Comparison of ENCODE assay signal across 21 cellular contexts in genomic region chr21:45370575-45370974, GRCh38. TPM values are rescaled to one million over a fixed set of nuclear protein-coding genes. Genes with fewer than 3 reads are reported as not detected.
DNase-seq lines count a peak whose midpoint lies in the region; ATAC-seq and TF ChIP-seq lines count a peak whose summit lies in the region.
"Had no signal": no experiment of that assay in that cellular context is flagged by ENCODE, and none has a peak within 500 bp of the region (broad histone marks: within the 10 kb centered on the region; RNA-seq: fewer than 3 reads in every experiment).

No MANE protein-coding gene starts in this region.

- H3K27me3 ChIP-seq in Caco-2 (replicated peaks; ENCODE audit: control insufficient read depth, insufficient read depth, low read length): no peaks in the 10 kb centered on the region
- H3K27me3 ChIP-seq: SJCRH30 had no signal

- peak overlapping the region; percentile 59 for H3K27ac Mint-ChIP-seq in activated naive CD4-positive, alpha-beta T cell treated with anti-CD3 and anti-CD28 coated beads, Interleukin-2, amount 50 U/mL, for 24 hours
- H3K27ac Mint-ChIP-seq in activated naive CD4-positive, alpha-beta T cell treated with anti-CD3 and anti-CD28 coated beads, Interleukin-2, amount 10 ng/mL, durations not matched to agents 7 days and 5 days: no peak overlapping the region
- H3K27ac Mint-ChIP-seq in Caco-2 (ENCODE audit: unreplicated experiment): peak overlapping the region; percentile 3
- H3K27ac Mint-ChIP-seq in stimulated activated effector memory CD8-positive, alpha-beta T cell treated with anti-CD3 and anti-CD28 coated beads, Interleukin-12 subunit alpha, Interleukin-12 subunit beta, amount 100 ng/mL, for 72 hours: no peak overlapping the region
- H3K27ac Mint-ChIP-seq: GM23338 had no signal

- peaks cover 26% of the 10 kb centered on the region for H3K4me1 Mint-ChIP-seq in activated naive CD4-positive, alpha-beta T cell treated with anti-CD3 and anti-CD28 coated beads, Interleukin-2, amount 50 U/mL, for 24 hours
- peaks cover 6% of the 10 kb centered on the region for H3K4me1 Mint-ChIP-seq in activated naive CD4-positive, alpha-beta T cell treated with anti-CD3 and anti-CD28 coated beads, Interleukin-2, amount 10 ng/mL, durations not matched to agents 7 days and 5 days
- H3K4me1 Mint-ChIP-seq in Caco-2 (ENCODE audit: low read depth, unreplicated experiment): peaks cover 35% of the 10 kb centered on the region
- peaks cover 15% of the 10 kb centered on the region for H3K4me1 Mint-ChIP-seq in stimulated activated effector memory CD8-positive, alpha-beta T cell treated with anti-CD3 and anti-CD28 coated beads, Interleukin-12 subunit alpha, Interleukin-12 subunit beta, amount 100 ng/mL, for 72 hours

- no peak overlapping the region for H3K4me3 ChIP-seq in Caco-2 (ENCODE audit: low read depth, low read length)
- peak overlapping the region; percentile 7 for H3K4me3 ChIP-seq in epithelial cell of proximal tubule (ENCODE audit: low read depth, low read length)
- H3K4me3 ChIP-seq: GM23338, SJCRH30 had no signal

- intact Hi-C loops in Caco-2 (cut with micrococcal nuclease; ENCODE audit: unreplicated experiment) (no loop called here), posterior vena cava (cut with DNase I) (loop anchor here in 1 of 2 donors (10.0 kb wide), 1 partner anchor 64 kb away; no protein-coding TSS in a partner anchor)

- ATAC-seq in HG02884 (IDR thresholded peaks at IDR 0.05; ENCODE audit: unreplicated experiment): no peak
- no peak for ATAC-seq in stimulated activated effector memory CD8-positive, alpha-beta T cell treated with anti-CD3 and anti-CD28 coated beads, Interleukin-12 subunit alpha, Interleukin-12 subunit beta, amount 100 ng/mL, for 72 hours
- ATAC-seq: GM23338 had no signal

- no peaks in the 10 kb centered on the region for H3K9me3 Mint-ChIP-seq in activated naive CD4-positive, alpha-beta T cell treated with anti-CD3 and anti-CD28 coated beads, Interleukin-2, amount 50 U/mL, for 24 hours
- H3K9me3 Mint-ChIP-seq in activated naive CD4-positive, alpha-beta T cell treated with anti-CD3 and anti-CD28 coated beads, Interleukin-2, amount 10 ng/mL, durations not matched to agents 7 days and 5 days: no peaks in the 10 kb centered on the region
- no peaks in the 10 kb centered on the region for H3K9me3 Mint-ChIP-seq in Caco-2 (ENCODE audit: unreplicated experiment)
- H3K9me3 Mint-ChIP-seq in stimulated activated effector memory CD8-positive, alpha-beta T cell treated with anti-CD3 and anti-CD28 coated beads, Interleukin-12 subunit alpha, Interleukin-12 subunit beta, amount 100 ng/mL, for 72 hours: no peaks in the 10 kb centered on the region

- no peaks in the 10 kb centered on the region for H3K27me3 Mint-ChIP-seq in activated naive CD4-positive, alpha-beta T cell treated with anti-CD3 and anti-CD28 coated beads, Interleukin-2, amount 50 U/mL, for 24 hours
- peaks cover 27% of the 10 kb centered on the region for H3K27me3 Mint-ChIP-seq in activated naive CD4-positive, alpha-beta T cell treated with anti-CD3 and anti-CD28 coated beads, Interleukin-2, amount 10 ng/mL, durations not matched to agents 7 days and 5 days
- H3K27me3 Mint-ChIP-seq in Caco-2 (ENCODE audit: insufficient read depth, unreplicated experiment): no peaks in the 10 kb centered on the region

- no TSS peak for BruUV-seq in Caco-2 (replicated peaks; lab: Mats Ljungman, UMichigan)

- TF ChIP-seq CTCF in Caco-2 (IDR thresholded peaks at IDR 0.05; ENCODE audit: insufficient read depth in 1 of 2, low read depth in 1 of 2, low read length in 1 of 2, severe bottlenecking in 1 of 2, unreplicated experiment in 1 of 2): no peak
- TF ChIP-seq CTCF in epithelial cell of proximal tubule (conservative IDR thresholded peaks at IDR 0.05; ENCODE audit: low read depth, low read length): no peak

- POLR2A ChIA-PET in Caco-2 (lab: Charles Lee): no interaction called here

- CTCF ChIA-PET in activated naive CD4-positive, alpha-beta T cell treated with anti-CD3 and anti-CD28 coated beads, Interleukin-2, amount 10 ng/mL, durations not matched to agents 7 days and 5 days (lab: Charles Lee): no interaction called here
- CTCF ChIA-PET in Caco-2 (lab: Charles Lee): no interaction called here

- no peaks in the 10 kb centered on the region for H3K36me3 Mint-ChIP-seq in activated naive CD4-positive, alpha-beta T cell treated with anti-CD3 and anti-CD28 coated beads, Interleukin-2, amount 50 U/mL, for 24 hours
- no peaks in the 10 kb centered on the region for H3K36me3 Mint-ChIP-seq in activated naive CD4-positive, alpha-beta T cell treated with anti-CD3 and anti-CD28 coated beads, Interleukin-2, amount 10 ng/mL, durations not matched to agents 7 days and 5 days
- peaks cover 6% of the 10 kb centered on the region for H3K36me3 Mint-ChIP-seq in Caco-2 (ENCODE audit: insufficient read depth, unreplicated experiment)
- no peaks in the 10 kb centered on the region for H3K36me3 Mint-ChIP-seq in stimulated activated effector memory CD8-positive, alpha-beta T cell treated with anti-CD3 and anti-CD28 coated beads, Interleukin-12 subunit alpha, Interleukin-12 subunit beta, amount 100 ng/mL, for 72 hours

- peaks cover 24% of the 10 kb centered on the region for H3K4me1 ChIP-seq in Caco-2

- no peaks in the 10 kb centered on the region for H3K36me3 ChIP-seq in Caco-2 (ENCODE audit: control insufficient read depth, insufficient read depth, low read length)
- H3K36me3 ChIP-seq: SJCRH30 had no signal

- no peak overlapping the region for H3K4me3 Mint-ChIP-seq in activated naive CD4-positive, alpha-beta T cell treated with anti-CD3 and anti-CD28 coated beads, Interleukin-2, amount 50 U/mL, for 24 hours
- H3K4me3 Mint-ChIP-seq in activated naive CD4-positive, alpha-beta T cell treated with anti-CD3 and anti-CD28 coated beads, Interleukin-2, amount 10 ng/mL, durations not matched to agents 7 days and 5 days: no peak overlapping the region
- H3K4me3 Mint-ChIP-seq in Caco-2 (ENCODE audit: unreplicated experiment): no peak overlapping the region
- H3K4me3 Mint-ChIP-seq in stimulated activated effector memory CD8-positive, alpha-beta T cell treated with anti-CD3 and anti-CD28 coated beads, Interleukin-12 subunit alpha, Interleukin-12 subunit beta, amount 100 ng/mL, for 72 hours: no peak overlapping the region
- H3K4me3 Mint-ChIP-seq: GM23338 had no signal

- no peak for DNase-seq in activated naive CD4-positive, alpha-beta T cell treated with anti-CD3 and anti-CD28 coated beads, Interleukin-2, amount 10 ng/mL, durations not matched to agents 7 days and 5 days
- DNase-seq in Caco-2 (no peak), epithelial cell of proximal tubule (ENCODE audit: low read depth) (no peak), posterior vena cava (ENCODE audit: low spot score) (peak; percentile 81), Ammon's horn (ENCODE audit: low spot score) (no peak)
- no peak for DNase-seq in stimulated activated effector memory CD8-positive, alpha-beta T cell treated with anti-CD3 and anti-CD28 coated beads, Interleukin-12 subunit alpha, Interleukin-12 subunit beta, amount 100 ng/mL, for 72 hours (ENCODE audit: low spot score in 2 of 2)
- DNase-seq: 8988T; C1 segment of cervical spinal cord; DMS153; EL; Kasumi-1; NCI-H1105; NCI-H1694; NCI-H345; NCI-H526 treated with DMSO at 0.1 percent for 48 hours; NK-92 treated with Interleukin-12 subunit alpha and Interleukin-12 subunit beta, amount 100 ng/mL, for 24 hours; RPMI8226; SJCRH30 had no signal

- H3K9me3 ChIP-seq in Caco-2: no peaks in the 10 kb centered on the region
- H3K9me3 ChIP-seq: SJCRH30 had no signal

RNA-seq across cellular contexts. Expression of gene COL18A1, which starts 34.4 kb away (rescaled TPM):
- total RNA-seq in Caco-2 (2022): 160 and 170 TPM in 2 replicates
- total RNA-seq in epithelial cell of proximal tubule: 346 and 535 TPM in 2 replicates
- total RNA-seq in posterior vena cava: 100 to 1,000 TPM; 117 to 133 TPM

Comparison
In these comparisons a context has a peak if more than half of its experiments do, and no peak if none do; other contexts are left out.
1. H3K27ac Mint-ChIP-seq: peak in activated naive CD4-positive, alpha-beta T cell treated with anti-CD3 and anti-CD28 coated beads, Interleukin-2, amount 50 U/mL, for 24 hours (single experiment) and Caco-2 (single experiment); none in activated naive CD4-positive, alpha-beta T cell treated with anti-CD3 and anti-CD28 coated beads, Interleukin-2, amount 10 ng/mL, durations not matched to agents 7 days and 5 days (single experiment) and stimulated activated effector memory CD8-positive, alpha-beta T cell treated with anti-CD3 and anti-CD28 coated beads, Interleukin-12 subunit alpha, Interleukin-12 subunit beta, amount 100 ng/mL, for 72 hours (single experiment).